ENCODE assay signal across 10 cellular contexts in genomic region chr19:42140125-42140754, GRCh38. TPM values are rescaled to one million over a fixed set of nuclear protein-coding genes. Genes with fewer than 3 reads are reported as not detected.
A peak's percentile ranks its signal among the peaks of the same experiment; 100 is the strongest.
DNase-seq lines count a peak whose midpoint lies in the region; ATAC-seq lines count a peak whose summit lies in the region.
"Had no signal": no experiment of that assay in that cellular context is flagged by ENCODE, and none has a peak within 500 bp of the region (broad histone marks: within the 10 kb centered on the region; RNA-seq: fewer than 3 reads in every experiment).

No MANE protein-coding gene starts in this region.

- H3K9me3 Mint-ChIP-seq in activated CD4-positive, alpha-beta T cell treated with anti-CD3 and anti-CD28 coated beads for 36 hours (ENCODE audit: low read depth), result no peaks in the 10 kb centered on the region
- no peaks in the 10 kb centered on the region for H3K9me3 Mint-ChIP-seq in activated T-helper 2 cell treated with anti-CD3 and anti-CD28 coated beads, Interferon-gamma antibody, Interleukin-2, Interleukin-4, amounts not matched to agents 10 μg/mL and 5 μg/mL and 100 μg/mL, durations not matched to agents 14 hours and 24 hours and 36 hours
- no peaks in the 10 kb centered on the region for H3K9me3 Mint-ChIP-seq in effector memory CD8-positive, alpha-beta T cell

- H3K4me1 Mint-ChIP-seq in activated CD4-positive, alpha-beta T cell treated with anti-CD3 and anti-CD28 coated beads for 36 hours, result peaks cover 6% of the 10 kb centered on the region
- peaks cover 4% of the 10 kb centered on the region for H3K4me1 Mint-ChIP-seq in activated T-helper 2 cell treated with anti-CD3 and anti-CD28 coated beads, Interferon-gamma antibody, Interleukin-2, Interleukin-4, amounts not matched to agents 10 μg/mL and 5 μg/mL and 100 μg/mL, durations not matched to agents 14 hours and 24 hours and 36 hours (ENCODE audit: low read depth)
- peaks cover 6 to 8% of the 10 kb centered on the region in 2 donors for H3K4me1 Mint-ChIP-seq in effector memory CD8-positive, alpha-beta T cell (ENCODE audit: low read depth in 2 of 2)

- H3K27me3 Mint-ChIP-seq in activated CD4-positive, alpha-beta T cell treated with anti-CD3 and anti-CD28 coated beads for 36 hours, result no peaks in the 10 kb centered on the region
- H3K27me3 Mint-ChIP-seq in activated T-helper 2 cell treated with anti-CD3 and anti-CD28 coated beads, Interferon-gamma antibody, Interleukin-2, Interleukin-4, amounts not matched to agents 10 μg/mL and 5 μg/mL and 100 μg/mL, durations not matched to agents 14 hours and 24 hours and 36 hours (ENCODE audit: low read depth), result peaks cover 5% of the 10 kb centered on the region
- H3K27me3 Mint-ChIP-seq in effector memory CD8-positive, alpha-beta T cell, result no peaks in the 10 kb centered on the region

- DNase-seq in activated CD4-positive, alpha-beta T cell treated with anti-CD3 and anti-CD28 coated beads for 36 hours, result peak; percentile 61
- no peak for DNase-seq in activated CD4-positive, alpha-beta T cell treated with anti-CD3 and anti-CD28 coated beads for 4 hours
- DNase-seq in activated T-helper 2 cell treated with anti-CD3 and anti-CD28 coated beads, Interferon-gamma antibody, Interleukin-2, Interleukin-4, amounts not matched to agents 10 μg/mL and 5 μg/mL and 100 μg/mL, durations not matched to agents 14 hours and 24 hours and 36 hours (ENCODE audit: low spot score), result peak; percentile 24
- DNase-seq in iris pigment epithelial cell (ENCODE audit: low read depth), result peak; percentile 73
- peak in 27 of 49 donors; percentile 7 to 61 (median 20) for DNase-seq in substantia nigra (lab: John Stamatoyannopoulos, UW)
- no peak for DNase-seq in NCI-H446 (lab: John Stamatoyannopoulos, UW)
- no peak for DNase-seq in NCI-H524 (lab: John Stamatoyannopoulos, UW)
- no peak for DNase-seq in effector memory CD8-positive, alpha-beta T cell

- H3K27ac Mint-ChIP-seq in activated CD4-positive, alpha-beta T cell treated with anti-CD3 and anti-CD28 coated beads for 36 hours, result no peak overlapping the region
- no peak overlapping the region for H3K27ac Mint-ChIP-seq in activated T-helper 2 cell treated with anti-CD3 and anti-CD28 coated beads, Interferon-gamma antibody, Interleukin-2, Interleukin-4, amounts not matched to agents 10 μg/mL and 5 μg/mL and 100 μg/mL, durations not matched to agents 14 hours and 24 hours and 36 hours
- H3K27ac Mint-ChIP-seq in effector memory CD8-positive, alpha-beta T cell, result no peak overlapping the region

- CTCF ChIA-PET in activated CD4-positive, alpha-beta T cell treated with anti-CD3 and anti-CD28 coated beads for 36 hours (lab: Charles Lee), result interaction anchor here (0.5 to 2.6 kb wide), 5 partner anchors 43 to 246 kb away, joined by 3 to 13 read pairs (median 3); no protein-coding TSS in a partner anchor

- intact Hi-C loops in activated CD4-positive, alpha-beta T cell treated with anti-CD3 and anti-CD28 coated beads for 36 hours (cut with DNase I, micrococcal nuclease), result no loop called here
- intact Hi-C loops in activated T-helper 2 cell treated with anti-CD3 and anti-CD28 coated beads, Interferon-gamma antibody, Interleukin-2, Interleukin-4, amounts not matched to agents 10 μg/mL and 5 μg/mL and 100 μg/mL, durations not matched to agents 14 hours and 24 hours and 36 hours (cut with micrococcal nuclease), result no loop called here

- no peak overlapping the region for H3K4me3 Mint-ChIP-seq in activated CD4-positive, alpha-beta T cell treated with anti-CD3 and anti-CD28 coated beads for 36 hours
- H3K4me3 Mint-ChIP-seq in activated T-helper 2 cell treated with anti-CD3 and anti-CD28 coated beads, Interferon-gamma antibody, Interleukin-2, Interleukin-4, amounts not matched to agents 10 μg/mL and 5 μg/mL and 100 μg/mL, durations not matched to agents 14 hours and 24 hours and 36 hours (ENCODE audit: low read depth), result no peak overlapping the region
- no peak overlapping the region for H3K4me3 Mint-ChIP-seq in effector memory CD8-positive, alpha-beta T cell

- POLR2A ChIA-PET in activated CD4-positive, alpha-beta T cell treated with anti-CD3 and anti-CD28 coated beads for 36 hours (lab: Charles Lee), result no interaction called here

- H3K27ac ChIP-seq in substantia nigra (ENCODE audit: low read depth, low read length, poor library complexity, severe bottlenecking), result no peak overlapping the region
- H3K27ac ChIP-seq: PC-9, thoracic aorta had no signal

- ATAC-seq in activated CD4-positive, alpha-beta T cell treated with anti-CD3 and anti-CD28 coated beads for 36 hours, result peak; percentile 70
- ATAC-seq in effector memory CD8-positive, alpha-beta T cell (replicated peaks), result no peak

- H3K36me3 Mint-ChIP-seq in activated CD4-positive, alpha-beta T cell treated with anti-CD3 and anti-CD28 coated beads for 36 hours (ENCODE audit: low read depth), result peaks cover 5% of the 10 kb centered on the region
- peaks cover 3% of the 10 kb centered on the region for H3K36me3 Mint-ChIP-seq in activated T-helper 2 cell treated with anti-CD3 and anti-CD28 coated beads, Interferon-gamma antibody, Interleukin-2, Interleukin-4, amounts not matched to agents 10 μg/mL and 5 μg/mL and 100 μg/mL, durations not matched to agents 14 hours and 24 hours and 36 hours (ENCODE audit: low read depth)
- peaks cover 11% of the 10 kb centered on the region for H3K36me3 Mint-ChIP-seq in effector memory CD8-positive, alpha-beta T cell (ENCODE audit: insufficient read depth)

RNA-seq across cellular contexts. Expression of gene POU2F2, which starts 8.0 kb away (rescaled TPM):
- 10 to 100 TPM; 43.6 to 62.8 TPM for total RNA-seq in activated CD4-positive, alpha-beta T cell treated with anti-CD3 and anti-CD28 coated beads for 36 hours
- total RNA-seq in activated T-helper 2 cell treated with anti-CD3 and anti-CD28 coated beads, Interferon-gamma antibody, Interleukin-2, Interleukin-4, amounts not matched to agents 10 μg/mL and 5 μg/mL and 100 μg/mL, durations not matched to agents 14 hours and 24 hours and 36 hours, result 48.6 and 49.5 TPM in 2 replicates

Comparison
In these comparisons a context has a peak if more than half of its experiments do, and no peak if none do; other contexts are left out.
1. DNase-seq: peak in activated CD4-positive, alpha-beta T cell treated with anti-CD3 and anti-CD28 coated beads for 36 hours (single experiment), activated T-helper 2 cell treated with anti-CD3 and anti-CD28 coated beads, Interferon-gamma antibody, Interleukin-2, Interleukin-4, amounts not matched to agents 10 μg/mL and 5 μg/mL and 100 μg/mL, durations not matched to agents 14 hours and 24 hours and 36 hours (single experiment), iris pigment epithelial cell (single experiment) and substantia nigra (27 of 49); none in activated CD4-positive, alpha-beta T cell treated with anti-CD3 and anti-CD28 coated beads for 4 hours (0 of 2), NCI-H446 (0 of 2), NCI-H524 (0 of 2) and effector memory CD8-positive, alpha-beta T cell (0 of 3).